8 cellular contexts compared by ENCODE assay signal in genomic region chr17:31582151-31582907, GRCh38.
DNase-seq lines count a peak whose midpoint lies in the region; ATAC-seq and TF ChIP-seq lines count a peak whose summit lies in the region.

No MANE protein-coding gene starts in this region.

- CTCF ChIA-PET in activated CD8-positive, alpha-beta T cell treated with anti-CD3 and anti-CD28 coated beads for 36 hours (lab: Charles Lee) = interaction anchor here (0.8 kb wide), 1 partner anchor 21 kb away, joined by 3 read pairs; no protein-coding TSS in a partner anchor

- intact Hi-C loops in activated CD8-positive, alpha-beta T cell treated with anti-CD3 and anti-CD28 coated beads for 36 hours (cut with micrococcal nuclease) = no loop called here

- H3K9me3 Mint-ChIP-seq in activated CD8-positive, alpha-beta T cell treated with anti-CD3 and anti-CD28 coated beads for 36 hours = no peaks in the 10 kb centered on the region
- H3K9me3 Mint-ChIP-seq in activated T-cell treated with anti-CD3 and anti-CD28 coated beads, Interleukin-2, amount 50 U/mL, for 4 hours = no peaks in the 10 kb centered on the region

- no peak overlapping the region for H3K27ac Mint-ChIP-seq in activated CD8-positive, alpha-beta T cell treated with anti-CD3 and anti-CD28 coated beads for 36 hours

- H3K27me3 ChIP-seq in stomach smooth muscle (ENCODE audit: control insufficient read depth in 1 of 2, insufficient read depth in 2 of 2, low read length in 2 of 2) = no peaks in the 10 kb centered on the region

- TF ChIP-seq CTCF in activated CD8-positive, alpha-beta T cell treated with anti-CD3 and anti-CD28 coated beads for 36 hours (IDR thresholded peaks at IDR 0.05) = no peak

- POLR2A ChIA-PET in activated CD8-positive, alpha-beta T cell treated with anti-CD3 and anti-CD28 coated beads for 36 hours (lab: Charles Lee) = no interaction called here

- no peaks in the 10 kb centered on the region for H3K36me3 Mint-ChIP-seq in activated CD8-positive, alpha-beta T cell treated with anti-CD3 and anti-CD28 coated beads for 36 hours (ENCODE audit: low read depth)
- no peaks in the 10 kb centered on the region for H3K36me3 Mint-ChIP-seq in activated T-cell treated with anti-CD3 and anti-CD28 coated beads, Interleukin-2, amount 50 U/mL, for 4 hours (ENCODE audit: insufficient read depth)

- peaks cover 5% of the 10 kb centered on the region for H3K4me1 Mint-ChIP-seq in activated CD8-positive, alpha-beta T cell treated with anti-CD3 and anti-CD28 coated beads for 36 hours (ENCODE audit: low read depth)
- peaks cover 3% of the 10 kb centered on the region for H3K4me1 Mint-ChIP-seq in activated T-cell treated with anti-CD3 and anti-CD28 coated beads, Interleukin-2, amount 50 U/mL, for 4 hours (ENCODE audit: low read depth)

- peaks cover 41% of the 10 kb centered on the region for H3K4me1 ChIP-seq in stomach smooth muscle (ENCODE audit: control insufficient read depth, insufficient read depth, low read length)

- H3K4me3 ChIP-seq in stomach smooth muscle (ENCODE audit: low read length in 2 of 2) = peak overlapping the region; percentile 50 to 54

- H3K4me3 Mint-ChIP-seq in activated CD8-positive, alpha-beta T cell treated with anti-CD3 and anti-CD28 coated beads for 36 hours = no peak overlapping the region
- no peak overlapping the region for H3K4me3 Mint-ChIP-seq in activated T-cell treated with anti-CD3 and anti-CD28 coated beads, Interleukin-2, amount 50 U/mL, for 4 hours

- peak; percentile 19 for DNase-seq in activated CD8-positive, alpha-beta T cell treated with anti-CD3 and anti-CD28 coated beads for 36 hours
- peak; percentile 62 for DNase-seq in iris pigment epithelial cell (ENCODE audit: low read depth)
- DNase-seq in activated T-cell treated with anti-CD3 and anti-CD28 coated beads, Interleukin-2, amount 50 U/mL, for 4 hours = no peak
- DNase-seq in NCI-H774 (lab: John Stamatoyannopoulos, UW) = no peak

- peaks cover 0 to 4% of the 10 kb centered on the region in 2 donors for H3K36me3 ChIP-seq in stomach smooth muscle (ENCODE audit: control insufficient read depth in 2 of 2, insufficient read depth in 2 of 2, low read length in 2 of 2)

- peak overlapping the region; percentile 91 for H3K27ac ChIP-seq in stomach smooth muscle (ENCODE audit: low read length)

- H3K27me3 Mint-ChIP-seq in activated CD8-positive, alpha-beta T cell treated with anti-CD3 and anti-CD28 coated beads for 36 hours = no peaks in the 10 kb centered on the region
- no peaks in the 10 kb centered on the region for H3K27me3 Mint-ChIP-seq in activated T-cell treated with anti-CD3 and anti-CD28 coated beads, Interleukin-2, amount 50 U/mL, for 4 hours (ENCODE audit: low read depth)

- H3K9me3 ChIP-seq in stomach smooth muscle (ENCODE audit: control insufficient read depth in 2 of 2, low read length in 2 of 2) = no peaks in the 10 kb centered on the region

- ATAC-seq in GM19395 (IDR thresholded peaks at IDR 0.05; ENCODE audit: unreplicated experiment) (peak; percentile 47), GM19035 (IDR thresholded peaks at IDR 0.05; ENCODE audit: unreplicated experiment) (no peak), HG02970 (IDR thresholded peaks at IDR 0.05; ENCODE audit: low FRiP score, unreplicated experiment) (no peak)
- ATAC-seq in activated CD8-positive, alpha-beta T cell treated with anti-CD3 and anti-CD28 coated beads for 36 hours = no peak
- no peak for ATAC-seq in activated T-cell treated with anti-CD3 and anti-CD28 coated beads, Interleukin-2, amount 50 U/mL, for 4 hours

- H3K9ac ChIP-seq in stomach smooth muscle (ENCODE audit: low read length in 2 of 2) = peak overlapping the region; percentile 68 to 69

Comparison
In these comparisons a context has a peak if more than half of its experiments do, and no peak if none do; other contexts are left out.
1. DNase-seq: peak in activated CD8-positive, alpha-beta T cell treated with anti-CD3 and anti-CD28 coated beads for 36 hours (single experiment) and iris pigment epithelial cell (single experiment); none in activated T-cell treated with anti-CD3 and anti-CD28 coated beads, Interleukin-2, amount 50 U/mL, for 4 hours (single experiment) and NCI-H774 (single experiment).